ENCODE assay signal across 3 cellular contexts in genomic region chr10:18367840-18368239, GRCh38.
TF ChIP-seq lines count a peak whose summit lies in the region.

No MANE protein-coding gene starts in this region.

TF ChIP-seq in A549, 52 proteins besides CTCF, POLR2A, EP300 and RAD21:
- TF ChIP-seq CBX8 (IDR thresholded peaks at IDR 0.05) (peak; percentile 79; the same call in 1 of the 2 replicates), HEYL (CRISPR knock-in tag; IDR thresholded peaks at IDR 0.05) (no peak)
TF ChIP-seq in A549: peak in this region for 1.

TF ChIP-seq in IMR-90, 13 proteins besides CTCF, POLR2A, EP300 and RAD21:
- no peak for TF ChIP-seq SMC3 (IDR thresholded peaks at IDR 0.05; ENCODE audit: low read depth, low read length)
- no peak for TF ChIP-seq RFX5 (IDR thresholded peaks at IDR 0.05; ENCODE audit: low read depth, low read length)
- no peak for TF ChIP-seq MAZ (IDR thresholded peaks at IDR 0.05; ENCODE audit: borderline replicate concordance, low read depth, low read length)
- no peak for TF ChIP-seq RCOR1 (IDR thresholded peaks at IDR 0.05; ENCODE audit: insufficient replicate concordance, low read length)
- TF ChIP-seq ELK1 (IDR thresholded peaks at IDR 0.05; ENCODE audit: borderline replicate concordance, low read depth, low read length) = no peak
- TF ChIP-seq CEBPB (IDR thresholded peaks at IDR 0.05; ENCODE audit: low read depth, low read length) = no peak
- TF ChIP-seq MAFK (IDR thresholded peaks at IDR 0.05; ENCODE audit: low read depth, low read length) = no peak
- no peak for TF ChIP-seq USF2 (IDR thresholded peaks at IDR 0.05; ENCODE audit: low read depth, low read length)
- no peak for TF ChIP-seq NFE2L2 (IDR thresholded peaks at IDR 0.05; ENCODE audit: low read depth, low read length)
- TF ChIP-seq BHLHE40 (IDR thresholded peaks at IDR 0.05; ENCODE audit: low read depth, low read length) = no peak
- TF ChIP-seq FOS (IDR thresholded peaks at IDR 0.05; ENCODE audit: low read depth, low read length) = no peak
- no peak for TF ChIP-seq CHD1 (IDR thresholded peaks at IDR 0.05; ENCODE audit: low read depth, low read length)
- TF ChIP-seq MXI1 (IDR thresholded peaks at IDR 0.05; ENCODE audit: borderline replicate concordance, low read depth, low read length) = no peak

TF ChIP-seq in endothelial cell of umbilical vein, 7 proteins besides CTCF, POLR2A, EP300 and RAD21:
- TF ChIP-seq FOS (IDR thresholded peaks at IDR 0.05; ENCODE audit: borderline replicate concordance, insufficient read depth, low read length) (no peak), POLR2AphosphoS5 (IDR thresholded peaks at IDR 0.05; ENCODE audit: insufficient read depth, low read depth, low read length) (no peak), JUN (IDR thresholded peaks at IDR 0.05; ENCODE audit: borderline replicate concordance, insufficient read depth, insufficient read length, low read depth) (no peak), EZH2 (IDR thresholded peaks at IDR 0.05; ENCODE audit: borderline replicate concordance, low read depth, low read length, severe bottlenecking) (no peak), MYC (IDR thresholded peaks at IDR 0.05; ENCODE audit: low read depth, low read length) (no peak), MAX (IDR thresholded peaks at IDR 0.05; ENCODE audit: insufficient read depth, insufficient read length) (no peak), GATA2 (IDR thresholded peaks at IDR 0.05; ENCODE audit: insufficient read depth, insufficient read length, low read depth, low read length) (no peak)
